9 cellular contexts compared by ENCODE assay signal in genomic region chr5:154329519-154329918, GRCh38.
"Had no signal": no experiment of that assay in that cellular context is flagged by ENCODE, and none has a peak within 500 bp of the region (broad histone marks: within the 10 kb centered on the region; RNA-seq: fewer than 3 reads in every experiment).

No MANE protein-coding gene starts in this region.

- H3K4me1 ChIP-seq: HAP-1 had no signal

- H3K27ac ChIP-seq: GM23248, HL-60 had no signal

- H3K9ac ChIP-seq: GM23248 had no signal

- H3K9me3 ChIP-seq: HAP-1 had no signal

- H3K4me3 ChIP-seq: GM23248, HAP-1 had no signal

- DNase-seq: GM23248, GOT3, H7, HFFc6, KBM-7 had no signal

- ATAC-seq: HCT116, HepG2 had no signal

- H3K36me3 ChIP-seq: HAP-1 had no signal

- H2AFZ ChIP-seq: GM23248 had no signal
